In the genomic region with DNA sequence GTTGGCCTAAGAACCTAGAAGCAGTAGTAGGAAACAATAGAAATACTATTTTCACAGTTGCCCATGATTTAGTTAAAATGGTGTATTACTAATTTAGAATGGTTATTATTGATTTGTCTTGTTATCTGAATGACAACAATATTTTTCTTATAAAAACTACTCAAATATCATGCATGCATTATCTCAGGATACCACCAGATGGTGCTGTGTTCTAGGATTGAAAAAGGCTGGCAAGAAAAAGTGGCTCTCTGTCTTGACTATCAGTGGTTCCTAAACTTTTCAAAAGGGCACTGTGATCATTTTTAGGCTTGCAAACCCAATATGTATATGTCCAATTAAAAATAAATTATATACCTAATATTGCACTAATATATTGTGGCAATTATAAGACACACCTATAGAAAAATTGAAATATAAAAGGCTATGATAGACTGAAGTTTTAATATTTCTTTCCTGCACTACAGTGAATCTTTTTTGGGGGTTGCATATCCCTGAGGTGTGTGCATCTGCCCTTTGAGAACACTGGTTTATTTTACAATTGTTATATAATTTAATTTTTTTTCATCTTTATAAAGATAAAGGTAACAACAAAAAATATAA, we compare ENCODE assay signal across 8 cellular contexts.
A peak's percentile ranks its signal among the peaks of the same experiment; 100 is the strongest.
DNase-seq lines count a peak whose midpoint lies in the region; ATAC-seq and TF ChIP-seq lines count a peak whose summit lies in the region.

No MANE protein-coding gene starts in this region.

- DNase-seq in AG09309 (ENCODE audit: low read depth): no peak
- peak; percentile 26 for DNase-seq in GM10266 (ENCODE audit: extremely low spot score)
- DNase-seq in MV-4-11 (lab: John Stamatoyannopoulos, UW): peak; percentile 7
- DNase-seq in WERI-Rb-1: no peak
- DNase-seq in iPS-NIHi7 (ENCODE audit: extremely low spot score): peak; percentile 41
- DNase-seq in aorta: no peak
- no peak for DNase-seq in cortex of kidney (lab: John Stamatoyannopoulos, UW)

- H3K9me3 ChIP-seq in WERI-Rb-1 (ENCODE audit: severe bottlenecking) (no peaks in the 10 kb centered on the region), aorta (ENCODE audit: control insufficient read depth, low read length) (no peaks in the 10 kb centered on the region)

- peak; percentile 65 for TF ChIP-seq CTCF in AG09309 (IDR thresholded peaks at IDR 0.05; ENCODE audit: control insufficient read depth, insufficient read depth, low read depth, low read length, missing control alignments)
- TF ChIP-seq CTCF in GM10266 (IDR thresholded peaks at IDR 0.05; ENCODE audit: control insufficient read depth, insufficient read depth, low read depth, missing control alignments): peak; percentile 69
- TF ChIP-seq CTCF in WERI-Rb-1 (IDR thresholded peaks at IDR 0.05; ENCODE audit: low read depth, low read length): peak; percentile 57

- no peak overlapping the region for H3K4me3 ChIP-seq in AG09309 (ENCODE audit: control insufficient read depth, low read depth, low read length)
- H3K4me3 ChIP-seq in WERI-Rb-1 (ENCODE audit: low read depth, low read length): no peak overlapping the region
- H3K4me3 ChIP-seq in aorta (ENCODE audit: low read length in 2 of 2): no peak overlapping the region

- H3K36me3 ChIP-seq in WERI-Rb-1 (no peaks in the 10 kb centered on the region), aorta (ENCODE audit: control insufficient read depth in 1 of 2, insufficient read depth in 2 of 2, low read length in 1 of 2) (no peaks in the 10 kb centered on the region)

- H3K27me3 ChIP-seq in WERI-Rb-1 (ENCODE audit: insufficient read depth, low read depth, severe bottlenecking) (no peaks in the 10 kb centered on the region), aorta (ENCODE audit: control insufficient read depth in 1 of 2, insufficient read depth in 2 of 2, low read length in 1 of 2) (no peaks in the 10 kb centered on the region)

- peak; percentile 71 for ATAC-seq in aorta (ENCODE audit: low FRiP score)
- ATAC-seq in HG03571 (IDR thresholded peaks at IDR 0.05; ENCODE audit: unreplicated experiment): no peak

- H3K27ac ChIP-seq in WERI-Rb-1 (no peak overlapping the region), aorta (ENCODE audit: low read depth in 1 of 2, low read length in 2 of 2) (no peak overlapping the region)

- H3K4me1 ChIP-seq in aorta (ENCODE audit: control insufficient read depth in 1 of 2, insufficient read depth in 2 of 2, low read length in 2 of 2): no peaks in the 10 kb centered on the region

- intact Hi-C loops in aorta (cut with DNase I): loop anchor here in 1 of 2 donors (10.0 kb wide), 2 partner anchors 745 to 1265 kb away; no protein-coding TSS in a partner anchor

Comparison
In these comparisons a context has a peak if more than half of its experiments do, and no peak if none do; other contexts are left out.
1. DNase-seq: peak in GM10266 (single experiment), MV-4-11 (single experiment) and iPS-NIHi7 (single experiment); none in AG09309 (single experiment), WERI-Rb-1 (single experiment), aorta (0 of 2) and cortex of kidney (single experiment).
2. Peak in every context shown above with its lines, with median percentiles within 50 percentile points of each other: CTCF ChIP-seq.